In genomic region chr6:71289802-71290175, GRCh38 we compare ENCODE assay signal across 8 cellular contexts. TPM values are rescaled to one million over a fixed set of nuclear protein-coding genes. Genes with fewer than 3 reads are reported as not detected.
DNase-seq lines count a peak whose midpoint lies in the region; ATAC-seq and TF ChIP-seq lines count a peak whose summit lies in the region.

No MANE protein-coding gene starts in this region.

- peak overlapping the region; percentile 83 for H3K9ac ChIP-seq in mesendoderm (ENCODE audit: low read length)

- H4K8ac ChIP-seq in mesendoderm (ENCODE audit: low read depth, low read length), result no peak overlapping the region

- 71 to 74% methylated on average over 5 of the region's 5 CpGs for WGBS in heart right ventricle, 2 donors
- no CpG with 5 or more reads among the region's 5 CpGs for WGBS in mesendoderm (ENCODE audit: extremely low coverage, insufficient coverage, low lambda C conversion rate)

- no peak overlapping the region for H3K23ac ChIP-seq in mesendoderm (ENCODE audit: low read length)

- H3K4me1 ChIP-seq in heart right ventricle (peaks cover 0 to 71% (median 48%) of the 10 kb centered on the region in 9 donors), mesendoderm (ENCODE audit: control insufficient read depth, low read depth, low read length) (peaks cover 2% of the 10 kb centered on the region), uterus (no peaks in the 10 kb centered on the region)

- H3K36me3 Mint-ChIP-seq in brain, result peaks cover 16% of the 10 kb centered on the region

- H3K56ac ChIP-seq in mesendoderm (ENCODE audit: low read length), result peak overlapping the region; percentile 91

- H3K4me3 Mint-ChIP-seq in brain, result peak overlapping the region; percentile 78 to 89 (median 87)

- H3K18ac ChIP-seq in mesendoderm (ENCODE audit: low read length), result peak overlapping the region; percentile 0

- peaks cover 2% of the 10 kb centered on the region for H3K79me1 ChIP-seq in mesendoderm (ENCODE audit: low read length)

- no peaks in the 10 kb centered on the region for H3K9me3 ChIP-seq in heart right ventricle
- no peaks in the 10 kb centered on the region for H3K9me3 ChIP-seq in uterus

- H3K4me1 Mint-ChIP-seq in brain, result peaks cover 47% of the 10 kb centered on the region

- H3K27me3 ChIP-seq in heart right ventricle (no peaks in the 10 kb centered on the region), mesendoderm (ENCODE audit: insufficient read depth, low read length, poor library complexity) (no peaks in the 10 kb centered on the region), uterus (no peaks in the 10 kb centered on the region)

- peak overlapping the region; percentile 36 for H2BK15ac ChIP-seq in mesendoderm (replicated peaks; ENCODE audit: low read depth)

- H3K4me3 ChIP-seq in heart right ventricle (peak overlapping the region in 9 of 10 donors; percentile 69 to 94 (median 83)), mesendoderm (ENCODE audit: low read length) (no peak overlapping the region), uterus (peak overlapping the region; percentile 76 to 86)

- no peaks in the 10 kb centered on the region for H3K79me2 ChIP-seq in mesendoderm (ENCODE audit: control insufficient read depth, insufficient read depth, low read length)

- ATAC-seq in heart right ventricle (no peak), GM21825 (IDR thresholded peaks at IDR 0.05; ENCODE audit: unreplicated experiment) (no peak), GM18511 (IDR thresholded peaks at IDR 0.05; ENCODE audit: unreplicated experiment) (no peak)

- H3K27ac Mint-ChIP-seq in brain, result peak overlapping the region; percentile 56 to 95 (median 76)

- no peak overlapping the region for H3K4ac ChIP-seq in mesendoderm (ENCODE audit: low read depth, low read length)

- H2BK5ac ChIP-seq in mesendoderm (ENCODE audit: low read length), result no peak overlapping the region

- peak overlapping the region; percentile 56 for H3K4me2 ChIP-seq in mesendoderm (ENCODE audit: low read length)

- H3K27ac ChIP-seq in heart right ventricle (peak overlapping the region in 8 of 10 donors; percentile 91 to 97 (median 96)), mesendoderm (ENCODE audit: low read depth, low read length) (no peak overlapping the region), uterus (peak overlapping the region in 1 of 2 donors; percentile 94)

- no peak for TF ChIP-seq POLR2A in uterus (IDR thresholded peaks at IDR 0.05)

- H4K5ac ChIP-seq in mesendoderm (ENCODE audit: low read length), result no peak overlapping the region

- H2AK5ac ChIP-seq in mesendoderm (ENCODE audit: low read length), result no peak overlapping the region

- intact Hi-C loops in heart right ventricle (cut with DNase I) (loop anchor here in 7 of 10 donors (2.0 to 10.0 kb wide), 11 partner anchors 37 to 622 kb away; partner anchors contain the start of gene SMAP1 (in 1 of the 7)), cardiac septum (cut with DNase I) (loop anchor here (5.0 kb wide), 1 partner anchor 58 kb away; no protein-coding TSS in a partner anchor), uterus (cut with DNase I; ENCODE audit: low total_unique reads) (no loop called here)

- TF ChIP-seq CTCF in heart right ventricle (IDR thresholded peaks at IDR 0.05) (no peak), brain (conservative IDR thresholded peaks at IDR 0.05) (no peak), uterus (IDR thresholded peaks at IDR 0.05) (no peak)

- DNase-seq in heart right ventricle (no peak), cardiac septum (ENCODE audit: low spot score) (no peak), mesendoderm (no peak), uterus (no peak), NCI-H2171 (lab: John Stamatoyannopoulos, UW) (no peak)

- peaks cover 5% of the 10 kb centered on the region for H3K27me3 Mint-ChIP-seq in brain

- H3K9me3 Mint-ChIP-seq in brain, result no peaks in the 10 kb centered on the region

- H3K36me3 ChIP-seq in heart right ventricle (peaks cover 0 to 20% (median 0%) of the 10 kb centered on the region in 9 donors), mesendoderm (ENCODE audit: control insufficient read depth, insufficient read depth, low read length) (no peaks in the 10 kb centered on the region), uterus (no peaks in the 10 kb centered on the region)

- no peak overlapping the region for H2BK120ac ChIP-seq in mesendoderm (ENCODE audit: low read depth, low read length)

RNA-seq across cellular contexts. Expression of gene OGFRL1, which starts 1.2 kb away (rescaled TPM):
- 10 to 100 TPM in 4 of 10 donors, 1 to 10 TPM in 6; 5.3 to 12.9 (median 9.1) TPM for total RNA-seq in heart right ventricle
- polyA plus RNA-seq in heart right ventricle, result 1 to 10 TPM; 2.4 to 6.6 TPM
- total RNA-seq in cardiac septum, result 7.7 TPM
- polyA plus RNA-seq in brain (ENCODE audit: insufficient read depth, low read depth, low replicate concordance), result 5.1 TPM
- 5.6 TPM for polyA plus RNA-seq in mesendoderm (2013, experiment 1 of 2)
- 5.9 TPM for polyA plus RNA-seq in mesendoderm (2013, experiment 2 of 2)
- total RNA-seq in uterus, result 10 to 100 TPM in 3 of 4 donors, 1 to 10 TPM in 1; 9.0 to 35.6 (median 19.4) TPM
